27 cellular contexts compared by ENCODE assay signal in genomic region chr11:88313441-88313840, GRCh38. TPM values are rescaled to one million over a fixed set of nuclear protein-coding genes. Genes with fewer than 3 reads are reported as not detected.
DNase-seq lines count a peak whose midpoint lies in the region; ATAC-seq and TF ChIP-seq lines count a peak whose summit lies in the region.
"Had no signal": no experiment of that assay in that cellular context is flagged by ENCODE, and none has a peak within 500 bp of the region (broad histone marks: within the 10 kb centered on the region; RNA-seq: fewer than 3 reads in every experiment).

No MANE protein-coding gene starts in this region.

- peaks cover 11% of the 10 kb centered on the region; the same call in 1 of the 2 replicates for H3K79me2 ChIP-seq in H9 (ENCODE audit: insufficient read depth, low read length)

- H3K4me2 ChIP-seq in H9 (ENCODE audit: insufficient read depth, insufficient read length, low read length) = no peak overlapping the region
- H3K4me2 ChIP-seq: SK-N-SH had no signal

- H3K27ac ChIP-seq in H9 (ENCODE audit: insufficient read length, low read depth, low read length) (no peak overlapping the region), ascending aorta (no peak overlapping the region), colonic mucosa (no peak overlapping the region)
- H3K27ac ChIP-seq: esophagus muscularis mucosa, psoas muscle, upper lobe of left lung had no signal

- ATAC-seq in T-helper 17 cell (no peak), Right ventricle myocardium superior (ENCODE audit: poor library complexity) (no peak)
- ATAC-seq: activated T-cell treated with anti-CD3 and anti-CD28 coated beads, Interleukin-2, amount 50 U/mL, for 72 hours; psoas muscle had no signal

- no peaks in the 10 kb centered on the region for H3K23me2 ChIP-seq in H9 (ENCODE audit: insufficient read length, low read depth, low read length, poor library complexity, severe bottlenecking)

- H2AFZ ChIP-seq in H9 (ENCODE audit: low read length) = no peak overlapping the region

- no peak overlapping the region for H2BK5ac ChIP-seq in H9 (ENCODE audit: insufficient read length, low read length)

- H3K4me3 ChIP-seq in epithelial cell of esophagus (ENCODE audit: low read length) = no peak overlapping the region
- H3K4me3 ChIP-seq in ascending aorta = no peak overlapping the region
- no peak overlapping the region for H3K4me3 ChIP-seq in colonic mucosa
- H3K4me3 ChIP-seq: esophagus muscularis mucosa, lung, psoas muscle, skin epidermis, upper lobe of left lung had no signal

- no peaks in the 10 kb centered on the region for H4K20me1 ChIP-seq in H9 (ENCODE audit: control insufficient read depth, insufficient read depth, insufficient read length)

- H3K4me1 Mint-ChIP-seq in H9 (peaks cover 71 to 83% of the 10 kb centered on the region in 2 experiments), T-helper 17 cell (peaks cover 10% of the 10 kb centered on the region)

- H3K4me3 Mint-ChIP-seq in H9 (no peak overlapping the region), T-helper 17 cell (no peak overlapping the region)
- H3K4me3 Mint-ChIP-seq: activated naive CD4-positive, alpha-beta T cell treated with anti-CD3 and anti-CD28 coated beads, Interleukin-2, amount 50 U/mL, for 24 hours; activated T-cell treated with anti-CD3 and anti-CD28 coated beads, Interleukin-2, amount 50 U/mL, for 72 hours; CD4-positive, alpha-beta T cell had no signal

- H3K9me3 ChIP-seq in H9 (ENCODE audit: control insufficient read depth, low read depth, low read length) = no peaks in the 10 kb centered on the region
- no peaks in the 10 kb centered on the region for H3K9me3 ChIP-seq in T-helper 17 cell (ENCODE audit: control insufficient read depth, low read length, poor library complexity, severe bottlenecking)
- no peaks in the 10 kb centered on the region for H3K9me3 ChIP-seq in ascending aorta
- H3K9me3 ChIP-seq in colonic mucosa = no peaks in the 10 kb centered on the region
- H3K9me3 ChIP-seq: esophagus muscularis mucosa, psoas muscle, SK-N-SH, upper lobe of left lung had no signal

- intact Hi-C loops in Right ventricle myocardium superior (cut with DNase I) (no loop called here), ascending aorta (cut with DNase I) (no loop called here), colonic mucosa (cut with DNase I) (no loop called here)

- TF ChIP-seq CTCF in H9 (conservative IDR thresholded peaks at IDR 0.05) (no peak), epithelial cell of esophagus (IDR thresholded peaks at IDR 0.05; ENCODE audit: insufficient read depth, low read depth, low read length, missing control alignments) (no peak), ascending aorta (IDR thresholded peaks at IDR 0.05) (no peak), colonic mucosa (IDR thresholded peaks at IDR 0.05) (no peak)

- no peak overlapping the region; the same call in 1 of the 2 replicates for H3K14ac ChIP-seq in H9 (ENCODE audit: insufficient read depth, low read length)

- H3K27ac Mint-ChIP-seq in H9 (peak overlapping the region in 2 of 3 experiments; percentile 19 to 95; a peak in 5 of 7 replicates), T-helper 17 cell (peak overlapping the region; percentile 6)
- H3K27ac Mint-ChIP-seq: activated naive CD4-positive, alpha-beta T cell treated with anti-CD3 and anti-CD28 coated beads, Interleukin-2, amount 50 U/mL, for 24 hours; activated T-cell treated with anti-CD3 and anti-CD28 coated beads, Interleukin-2, amount 50 U/mL, for 72 hours; CD4-positive, alpha-beta T cell had no signal

- no peak overlapping the region for H2BK15ac ChIP-seq in H9 (ENCODE audit: low read depth, low read length)

- no peak for DNase-seq in H9
- no peak for DNase-seq in T-helper 17 cell
- peak; percentile 67 for DNase-seq in epithelial cell of esophagus (ENCODE audit: low read depth)
- peak; percentile 52 for DNase-seq in putamen (ENCODE audit: low spot score)
- DNase-seq in DMS53 (lab: John Stamatoyannopoulos, UW) = no peak
- DNase-seq in Right ventricle myocardium superior = no peak
- DNase-seq in ascending aorta (ENCODE audit: low spot score in 2 of 2) = no peak
- no peak for DNase-seq in colonic mucosa
- DNase-seq: activated CD4-positive, alpha-beta T cell treated with anti-CD3 and anti-CD28 coated beads for 48 hours; activated T-cell treated with anti-CD3 and anti-CD28 coated beads, Interleukin-2, amount 50 U/mL, for 72 hours; aorta; CD4-positive, alpha-beta T cell; DMS 273 treated with DMSO at 0.1 percent for 48 hours; GDM1; NCI-H1092; NCI-H187; NCI-H2171 treated with DMSO at 0.1 percent for 48 hours; NCI-H526; psoas muscle; SK-N-SH; stimulated activated CD4-positive, alpha-beta T cell treated with anti-CD3 and anti-CD28 coated beads, Interleukin-1b, Interleukin-23, amount 100 ng/mL, for 48 hours; substantia nigra; upper lobe of left lung had no signal

- H2BK20ac ChIP-seq in H9 (ENCODE audit: low read depth, low read length, poor library complexity, severe bottlenecking) = no peak overlapping the region

- H3K27me3 Mint-ChIP-seq in H9 (ENCODE audit: low read depth) (no peaks in the 10 kb centered on the region), T-helper 17 cell (no peaks in the 10 kb centered on the region)
- H3K27me3 Mint-ChIP-seq: activated naive CD4-positive, alpha-beta T cell treated with anti-CD3 and anti-CD28 coated beads, Interleukin-2, amount 50 U/mL, for 24 hours; CD4-positive, alpha-beta T cell had no signal

- peaks cover 2% of the 10 kb centered on the region for H3K79me1 ChIP-seq in H9 (ENCODE audit: insufficient read depth, low read depth, low read length, poor library complexity, severe bottlenecking)

- no peak overlapping the region for H4K5ac ChIP-seq in H9 (ENCODE audit: insufficient read length, low read depth, low read length)

- no CpG with 5 or more reads among the region's 2 CpGs for WGBS in H9 (ENCODE audit: extremely low coverage, insufficient read length, low lambda C conversion rate)

- H3K56ac ChIP-seq in H9 (ENCODE audit: insufficient read length, low read depth, low read length) = no peak overlapping the region

- no peaks in the 10 kb centered on the region for H3K9me3 Mint-ChIP-seq in H9
- H3K9me3 Mint-ChIP-seq: activated naive CD4-positive, alpha-beta T cell treated with anti-CD3 and anti-CD28 coated beads, Interleukin-2, amount 50 U/mL, for 24 hours; activated T-cell treated with anti-CD3 and anti-CD28 coated beads, Interleukin-2, amount 50 U/mL, for 72 hours; CD4-positive, alpha-beta T cell had no signal

- peaks cover 12 to 62% (median 52%) of the 10 kb centered on the region in 3 experiments; a peak in 6 of 7 replicates for H3K36me3 Mint-ChIP-seq in H9 (ENCODE audit: insufficient read depth in 1 of 3, low read depth in 3 of 3)
- peaks cover 12% of the 10 kb centered on the region for H3K36me3 Mint-ChIP-seq in T-helper 17 cell (ENCODE audit: low read depth)

- H4K91ac ChIP-seq in H9 (ENCODE audit: insufficient read length, low read depth, low read length) = no peak overlapping the region

- peaks cover 8% of the 10 kb centered on the region; the same call in 1 of the 2 replicates for H3K4me1 ChIP-seq in H9 (ENCODE audit: insufficient read depth, low read length)
- H3K4me1 ChIP-seq in ascending aorta = peaks cover 0 to 8% of the 10 kb centered on the region in 2 donors
- H3K4me1 ChIP-seq in colonic mucosa = no peaks in the 10 kb centered on the region
- H3K4me1 ChIP-seq: esophagus muscularis mucosa, psoas muscle had no signal

- H2BK12ac ChIP-seq in H9 (ENCODE audit: insufficient read length, low read depth, low read length) = no peak overlapping the region

- H3K23ac ChIP-seq in H9 (ENCODE audit: insufficient read length, low read depth, low read length) = no peak overlapping the region

- H2BK120ac ChIP-seq in H9 (ENCODE audit: low read depth, low read length, poor library complexity, severe bottlenecking) = no peak overlapping the region

- H3K36me3 ChIP-seq in ascending aorta (no peaks in the 10 kb centered on the region), colonic mucosa (no peaks in the 10 kb centered on the region)

- H3K9ac ChIP-seq in H9 (ENCODE audit: extremely low read depth, insufficient read length, low read length) (no peak overlapping the region), colonic mucosa (ENCODE audit: low read depth in 2 of 2, low read length in 2 of 2) (no peak overlapping the region)
- H3K9ac ChIP-seq: SK-N-SH had no signal

- H3K18ac ChIP-seq in H9 (ENCODE audit: insufficient read length, low read depth, low read length) = no peak overlapping the region

- H3T11ph ChIP-seq in H9 (ENCODE audit: low read length) = no peak overlapping the region

- H3K27me3 ChIP-seq in H9 (ENCODE audit: insufficient read depth, low read length) = no peaks in the 10 kb centered on the region
- H3K27me3 ChIP-seq in ascending aorta = no peaks in the 10 kb centered on the region
- H3K27me3 ChIP-seq in colonic mucosa = no peaks in the 10 kb centered on the region
- H3K27me3 ChIP-seq: esophagus muscularis mucosa, upper lobe of left lung had no signal

- H2AK5ac ChIP-seq in H9 (ENCODE audit: insufficient read length, low read length) = no peak overlapping the region

- H4K8ac ChIP-seq in H9 (replicated peaks; ENCODE audit: insufficient read length, low read depth, low read length) = no peak overlapping the region

- no peak overlapping the region for H3K4ac ChIP-seq in H9 (ENCODE audit: low read depth, low read length)

RNA-seq across cellular contexts. Expression of gene CTSC, which starts 24.1 kb away (rescaled TPM):
- 359 TPM in 2 replicates for total RNA-seq in H9 (2021)
- total RNA-seq in T-helper 17 cell = 10 to 100 TPM; 52.8 to 69.8 TPM
- 21.9 TPM for total RNA-seq in Right ventricle myocardium superior
- 164 TPM for total RNA-seq in ascending aorta
- total RNA-seq in colonic mucosa = 100 to 1,000 TPM in 1 of 2 donors, 10 to 100 TPM in 1; 96.7 to 147 TPM

Comparison
In these comparisons a context has a peak if more than half of its experiments do, and no peak if none do; other contexts are left out.
1. DNase-seq: peak in epithelial cell of esophagus (single experiment) and putamen (single experiment); none in H9 (single experiment), T-helper 17 cell (0 of 3), DMS53 (single experiment), Right ventricle myocardium superior (single experiment), ascending aorta (0 of 2) and colonic mucosa (single experiment).